In the genomic region with DNA sequence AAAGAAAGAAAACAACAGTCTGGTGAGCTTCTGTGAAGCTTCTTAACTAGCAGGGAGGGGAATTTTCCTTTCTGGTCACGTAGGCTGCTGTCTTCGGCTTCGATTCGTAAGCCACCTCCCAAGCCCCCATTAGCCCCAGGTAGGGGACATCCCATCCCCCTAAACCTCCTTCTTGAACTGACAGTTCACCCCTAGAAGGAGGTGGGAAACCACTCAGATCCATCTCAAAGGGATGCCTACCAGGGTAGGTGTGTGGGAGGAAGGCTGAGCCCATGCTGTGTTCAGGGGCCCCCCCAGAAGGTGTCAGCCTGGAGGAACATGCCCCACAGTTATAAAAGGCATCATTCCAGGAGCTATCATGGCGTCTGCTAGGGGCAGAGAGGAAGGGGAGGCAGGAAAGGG, we compare ENCODE assay signal across 11 cellular contexts. TPM values are rescaled to one million over a fixed set of nuclear protein-coding genes. Genes with fewer than 3 reads are reported as not detected.
DNase-seq lines count a peak whose midpoint lies in the region; ATAC-seq, FAIRE-seq and TF ChIP-seq lines count a peak whose summit lies in the region.
"Had no signal": no experiment of that assay in that cellular context is flagged by ENCODE, and none has a peak within 500 bp of the region (broad histone marks: within the 10 kb centered on the region; RNA-seq: fewer than 3 reads in every experiment).

No MANE protein-coding gene starts in this region.

- H3K4me1 ChIP-seq in GM12878 (ENCODE audit: control insufficient read depth, insufficient read depth, low read length): no peaks in the 10 kb centered on the region

- no peak overlapping the region for H3K27ac ChIP-seq in GM12878 (ENCODE audit: control insufficient read depth, insufficient read depth)

- no peak for TF ChIP-seq CTCF in GM12878 (IDR thresholded peaks at IDR 0.05 in 2 of 3, conservative IDR thresholded peaks at IDR 0.05 in 1 of 3; ENCODE audit: control insufficient read depth in 2 of 3, extremely low read depth in 1 of 3, insufficient read depth in 1 of 3, low read depth in 3 of 3, low read length in 3 of 3)

- no peak for TF ChIP-seq RAD21 in GM12878 (IDR thresholded peaks at IDR 0.05; ENCODE audit: insufficient read depth, low read depth, low read length)

- CTCF ChIA-PET in GM12878 (lab: Yijun Ruan, JAX): interaction anchor here (0.5 to 0.7 kb wide), 2 partner anchors 63 to 738 kb away, joined by 3 read pairs; no protein-coding TSS in a partner anchor

- DNase-seq in NCI-H2227 (lab: John Stamatoyannopoulos, UW; ENCODE audit: unreplicated experiment) (peak; percentile 42), GM12878 (ENCODE audit: low read depth, low spot score) (peak; percentile 12), NCI-H2081 treated with DMSO at 0.1 percent for 48 hours (lab: John Stamatoyannopoulos, UW) (no peak), HuH-7 (ENCODE audit: low spot score) (no peak), DMS153 (lab: John Stamatoyannopoulos, UW) (no peak)
- DNase-seq in activated CD4-positive, alpha-beta T cell treated with anti-CD3 and anti-CD28 coated beads, Interleukin-2, amount 50 U/mL, for 48 hours: peak; percentile 54 to 66
- DNase-seq in stimulated activated CD4-positive, alpha-beta T cell treated with anti-CD3 and anti-CD28 coated beads, Interleukin-4, amount 100 ng/mL, for 24 hours: peak; percentile 60
- DNase-seq: COR-L47, NCI-H345, PC-3 had no signal

- no peak for TF ChIP-seq POLR2A in GM12878 (IDR thresholded peaks at IDR 0.05; ENCODE audit: low read depth, low read length)

- in situ Hi-C loops in GM12878 (cut with MboI): no loop called here

- POLR2A ChIA-PET in GM12878 (lab: Charles Lee): no interaction called here

- H4K20me1 ChIP-seq in GM12878 (ENCODE audit: control insufficient read depth, insufficient read depth): no peaks in the 10 kb centered on the region

- SMC1A ChIA-PET in GM12878 (lab: Charles Lee; ENCODE audit: uncharacterized antibody, unreplicated experiment): no interaction called here

- no peak overlapping the region for H3K9ac ChIP-seq in GM12878 (ENCODE audit: control insufficient read depth, insufficient read depth, low read length)

- RAD21 ChIA-PET in GM12878 (lab: Charles Lee; ENCODE audit: unreplicated experiment): interaction anchor here (1.3 kb wide), 2 partner anchors 41 to 43 kb away, joined by 3 read pairs; no protein-coding TSS in a partner anchor

- TF ChIP-seq EP300 in GM12878 (IDR thresholded peaks at IDR 0.05; ENCODE audit: borderline replicate concordance in 1 of 2, control insufficient read depth in 1 of 2, low read depth in 2 of 2, low read length in 2 of 2): no peak

- FAIRE-seq in GM12878 (lab: Jason Lieb, UNC): no peak

- no peaks in the 10 kb centered on the region for H3K9me3 ChIP-seq in GM12878 (replicated peaks; ENCODE audit: control insufficient read depth, insufficient read depth, low read length)

- WGBS in GM12878 (ENCODE audit: insufficient coverage, insufficient replicate concordance, low lambda C conversion rate, missing lambda C conversion rate): 18% methylated on average over 5 of the region's 5 CpGs

- H3K36me3 ChIP-seq in GM12878 (ENCODE audit: control insufficient read depth in 2 of 2, insufficient read depth in 2 of 2, low read length in 1 of 2): no peaks in the 10 kb centered on the region

- peak overlapping the region; percentile 65 for H2AFZ ChIP-seq in GM12878 (ENCODE audit: control insufficient read depth, low read depth, low read length)

- ATAC-seq in GM12878 (peak; percentile 52), GM21723 (IDR thresholded peaks at IDR 0.05; ENCODE audit: unreplicated experiment) (no peak)
- ATAC-seq: PC-3 had no signal

- peaks cover 0 to 3% of the 10 kb centered on the region in 2 experiments; a peak in 1 of 4 replicates for H3K27me3 ChIP-seq in GM12878 (replicated peaks in 1 of 2; ENCODE audit: control insufficient read depth in 2 of 2, insufficient read depth in 2 of 2, low read length in 1 of 2)

- no peaks in the 10 kb centered on the region for H3K79me2 ChIP-seq in GM12878 (ENCODE audit: control insufficient read depth, insufficient read depth, low read length)

- H3K4me2 ChIP-seq in GM12878 (ENCODE audit: control insufficient read depth, insufficient read depth): peak overlapping the region; percentile 26; the same call in 1 of the 2 replicates

- intact Hi-C loops in GM12878 (cut with micrococcal nuclease; ENCODE audit: unreplicated experiment): no loop called here

- BruUV-seq in GM12878 (replicated peaks; lab: Mats Ljungman, UMichigan): no TSS peak

- H3K4me3 ChIP-seq in GM12878: no peak overlapping the region

TF ChIP-seq in GM12878, 131 proteins besides CTCF, POLR2A, EP300 and RAD21:
- TF ChIP-seq IKZF1 (conservative IDR thresholded peaks at IDR 0.05): no peak
- no peak for TF ChIP-seq IRF3 (IDR thresholded peaks at IDR 0.05)
- no peak for TF ChIP-seq PRDM15 (CRISPR knock-in tag; IDR thresholded peaks at IDR 0.05)
- TF ChIP-seq ETV6 (conservative IDR thresholded peaks at IDR 0.05 in 1 of 2, IDR thresholded peaks at IDR 0.05 in 1 of 2; ENCODE audit: borderline replicate concordance in 1 of 2, low read depth in 1 of 2): no peak
- no peak for TF ChIP-seq CHD4 (IDR thresholded peaks at IDR 0.05)
- TF ChIP-seq, protein P1, sequence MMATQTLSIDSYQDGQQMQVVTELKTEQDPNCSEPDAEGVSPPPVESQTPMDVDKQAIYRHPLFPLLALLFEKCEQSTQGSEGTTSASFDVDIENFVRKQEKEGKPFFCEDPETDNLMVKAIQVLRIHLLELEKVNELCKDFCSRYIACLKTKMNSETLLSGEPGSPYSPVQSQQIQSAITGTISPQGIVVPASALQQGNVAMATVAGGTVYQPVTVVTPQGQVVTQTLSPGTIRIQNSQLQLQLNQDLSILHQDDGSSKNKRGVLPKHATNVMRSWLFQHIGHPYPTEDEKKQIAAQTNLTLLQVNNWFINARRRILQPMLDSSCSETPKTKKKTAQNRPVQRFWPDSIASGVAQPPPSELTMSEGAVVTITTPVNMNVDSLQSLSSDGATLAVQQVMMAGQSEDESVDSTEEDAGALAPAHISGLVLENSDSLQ (IDR thresholded peaks at IDR 0.05): no peak
- no peak for TF ChIP-seq RBBP5 (conservative IDR thresholded peaks at IDR 0.05)

RNA-seq across cellular contexts. Expression of gene CD247, which starts 25.8 kb away (rescaled TPM):
- total RNA-seq in GM12878 (2013; cell fraction: nucleolus; rRNA removed): not detected in 2 replicates
- 0.34 and 1.0 TPM in 2 replicates for total RNA-seq in GM12878 (2014; rRNA removed)
- total RNA-seq in GM12878 (2014; rRNA removed; fragmentation: Illumina TruSeq; extraction: Trizol): 0.23 and 0.54 TPM in 2 replicates
- total RNA-seq in GM12878 (2021): 0.26 and 0.90 TPM in 2 replicates
- polyA plus RNA-seq in GM12878 (2011; ENCODE audit: low read depth): not detected
- polyA plus RNA-seq in GM12878 (2011; rRNA removed): 0.77 and 1.0 TPM in 2 replicates
- polyA plus RNA-seq in GM12878 (2011; cell fraction: cytosol; rRNA removed): 0.59 and 0.91 TPM in 2 replicates
- polyA plus RNA-seq in GM12878 (2011; cell fraction: nucleus; rRNA removed): 0.66 and 1.1 TPM in 2 replicates
- polyA plus RNA-seq in GM12878 (2012): 0.12 and 0.25 TPM in 2 replicates
- 0.25 and 0.36 TPM in 2 replicates for polyA plus RNA-seq in GM12878 (2014; fragmentation: Illumina TruSeq; extraction: Trizol)
- under 1 TPM; 0.18 to 0.22 TPM for polyA plus RNA-seq in GM12878 (2014; fragmentation: Nextera tagmentation; extraction: Ambion mirVana)
- 0.10 and 0.15 TPM in 2 replicates for polyA plus RNA-seq in GM12878 (2014; rRNA removed)
- polyA plus RNA-seq in GM12878 (2016; fragmentation: Nextera tagmentation; extraction: Ambion mirVana): under 1 TPM; 0.54 to 0.56 TPM
- 0.41 TPM in 1 of 2 replicates, not detected in the other for polyA minus RNA-seq in GM12878 (2011; rRNA and poly(A)+ RNA removed)
- not detected in 2 replicates for polyA minus RNA-seq in GM12878 (2011; cell fraction: cytosol; rRNA and poly(A)+ RNA removed)
- polyA minus RNA-seq in GM12878 (2011; cell fraction: nucleus; rRNA and poly(A)+ RNA removed): not detected in 2 replicates
- total RNA-seq: PC-3 had no signal

Comparison
In these comparisons a context has a peak if more than half of its experiments do, and no peak if none do; other contexts are left out.
1. DNase-seq: peak in NCI-H2227 (single experiment), activated CD4-positive, alpha-beta T cell treated with anti-CD3 and anti-CD28 coated beads, Interleukin-2, amount 50 U/mL, for 48 hours (2 of 2), GM12878 (single experiment) and stimulated activated CD4-positive, alpha-beta T cell treated with anti-CD3 and anti-CD28 coated beads, Interleukin-4, amount 100 ng/mL, for 24 hours (single experiment); none in NCI-H2081 treated with DMSO at 0.1 percent for 48 hours (single experiment), HuH-7 (single experiment) and DMS153 (single experiment).